In genomic region chr12:64450057-64450640, GRCh38 we compare ENCODE assay signal across 10 cellular contexts. TPM values are rescaled to one million over a fixed set of nuclear protein-coding genes. Genes with fewer than 3 reads are reported as not detected.
DNase-seq lines count a peak whose midpoint lies in the region; ATAC-seq and TF ChIP-seq lines count a peak whose summit lies in the region.
"Had no signal": no experiment of that assay in that cellular context is flagged by ENCODE, and none has a peak within 500 bp of the region (broad histone marks: within the 10 kb centered on the region; RNA-seq: fewer than 3 reads in every experiment).

No MANE protein-coding gene starts in this region.

- intact Hi-C loops in colonic mucosa (cut with DNase I) (no loop called here), gastrocnemius medialis (cut with DNase I; ENCODE audit: low total_unique reads) (loop anchor here (2.0 to 5.0 kb wide), 3 partner anchors 19 to 608 kb away; partner anchors contain the start of genes GNS and SRGAP1)

- H3K4me3 Mint-ChIP-seq in IgD-negative memory B cell (peak overlapping the region; percentile 22 to 98 (median 80)), neural crest cell (peak overlapping the region; percentile 99)
- H3K4me3 Mint-ChIP-seq in activated naive CD8-positive, alpha-beta T cell, result peak overlapping the region; percentile 90

- H4K20me1 ChIP-seq in DND-41 (ENCODE audit: insufficient read depth, low read length), result no peaks in the 10 kb centered on the region

- peaks cover 39% of the 10 kb centered on the region for H3K79me2 ChIP-seq in DND-41 (ENCODE audit: insufficient read depth, low read length)

- H3K9me3 ChIP-seq in DND-41 (ENCODE audit: insufficient read depth, low read length, severe bottlenecking) (no peaks in the 10 kb centered on the region), colonic mucosa (no peaks in the 10 kb centered on the region), gastroesophageal sphincter (no peaks in the 10 kb centered on the region), gastrocnemius medialis (no peaks in the 10 kb centered on the region)
- H3K9me3 ChIP-seq: MG63 had no signal

- H2AFZ ChIP-seq in DND-41 (ENCODE audit: low read depth, low read length), result no peak overlapping the region

- H3K4me2 ChIP-seq in DND-41 (ENCODE audit: insufficient read depth, low read length), result peak overlapping the region; percentile 99

- TF ChIP-seq CTCF in DND-41 (IDR thresholded peaks at IDR 0.05; ENCODE audit: borderline replicate concordance, extremely low read depth, low read length, poor library complexity, severe bottlenecking) (no peak), neural crest cell (conservative IDR thresholded peaks at IDR 0.05) (no peak), colonic mucosa (IDR thresholded peaks at IDR 0.05) (no peak), gastroesophageal sphincter (IDR thresholded peaks at IDR 0.05) (no peak), gastrocnemius medialis (IDR thresholded peaks at IDR 0.05 in 4 of 5, conservative IDR thresholded peaks at IDR 0.05 in 1 of 5) (no peak)

- WGBS in gastroesophageal sphincter (ENCODE audit: low coverage in 1 of 2), 2 donors, result 43 to 64% methylated on average over 1 to 2 of the region's 2 CpGs

- H3K27me3 ChIP-seq in DND-41 (ENCODE audit: insufficient read depth, low read length, poor library complexity) (no peaks in the 10 kb centered on the region), colonic mucosa (no peaks in the 10 kb centered on the region), gastroesophageal sphincter (no peaks in the 10 kb centered on the region), gastrocnemius medialis (no peaks in the 10 kb centered on the region)
- H3K27me3 ChIP-seq: MG63 had no signal

- TF ChIP-seq POLR2A in gastroesophageal sphincter (IDR thresholded peaks at IDR 0.05) (no peak), gastrocnemius medialis (IDR thresholded peaks at IDR 0.05) (no peak)

- H3K36me3 ChIP-seq in DND-41 (ENCODE audit: insufficient read depth, low read length), result peaks cover 38% of the 10 kb centered on the region
- no peaks in the 10 kb centered on the region for H3K36me3 ChIP-seq in colonic mucosa
- H3K36me3 ChIP-seq in gastroesophageal sphincter, result peaks cover 0 to 30% of the 10 kb centered on the region in 2 donors
- H3K36me3 ChIP-seq in gastrocnemius medialis, result peaks cover 0 to 32% of the 10 kb centered on the region in 2 donors

- TF ChIP-seq EP300 in gastroesophageal sphincter (IDR thresholded peaks at IDR 0.05), result no peak

- H3K4me3 ChIP-seq in DND-41 (ENCODE audit: low read depth in 1 of 2, low read length in 2 of 2) (no peak overlapping the region; a peak in 1 of 4 replicates), colonic mucosa (no peak overlapping the region), gastroesophageal sphincter (no peak overlapping the region), gastrocnemius medialis (no peak overlapping the region)

- H3K9me3 Mint-ChIP-seq in IgD-negative memory B cell (no peaks in the 10 kb centered on the region), neural crest cell (no peaks in the 10 kb centered on the region)
- no peaks in the 10 kb centered on the region for H3K9me3 Mint-ChIP-seq in activated naive CD8-positive, alpha-beta T cell (ENCODE audit: low read depth)

- peaks cover 33% of the 10 kb centered on the region for H3K4me1 ChIP-seq in DND-41 (ENCODE audit: insufficient read depth, low read length)
- no peaks in the 10 kb centered on the region for H3K4me1 ChIP-seq in colonic mucosa
- H3K4me1 ChIP-seq in gastroesophageal sphincter, result peaks cover 0 to 32% (median 3%) of the 10 kb centered on the region in 3 donors
- peaks cover 12 to 16% of the 10 kb centered on the region in 2 donors for H3K4me1 ChIP-seq in gastrocnemius medialis

- DNase-seq in DND-41 (no peak), neural crest cell (ENCODE audit: low read depth, low spot score) (no peak), colonic mucosa (no peak), gastrocnemius medialis (no peak)
- DNase-seq: MG63, T-helper 9 cell had no signal

- H3K9ac ChIP-seq in DND-41 (ENCODE audit: low read depth, low read length), result no peak overlapping the region
- H3K9ac ChIP-seq in colonic mucosa (ENCODE audit: low read depth in 2 of 2, low read length in 2 of 2), result no peak overlapping the region

- H3K27me3 Mint-ChIP-seq in IgD-negative memory B cell (no peaks in the 10 kb centered on the region), neural crest cell (ENCODE audit: low read depth) (no peaks in the 10 kb centered on the region)
- H3K27me3 Mint-ChIP-seq in activated naive CD8-positive, alpha-beta T cell, result no peaks in the 10 kb centered on the region

- H3K27ac ChIP-seq in DND-41 (ENCODE audit: low read length), result no peak overlapping the region
- no peak overlapping the region for H3K27ac ChIP-seq in colonic mucosa
- no peak overlapping the region for H3K27ac ChIP-seq in gastroesophageal sphincter
- H3K27ac ChIP-seq in gastrocnemius medialis, result no peak overlapping the region

- in situ Hi-C loops in gastrocnemius medialis (cut with MboI; ENCODE audit: low sequenced_read_pairs in 4 of 4), result no loop called here

- H3K27ac Mint-ChIP-seq in IgD-negative memory B cell (peak overlapping the region in 2 of 3 donors; percentile 33 to 93), neural crest cell (ENCODE audit: unreplicated experiment) (no peak overlapping the region)
- H3K27ac Mint-ChIP-seq in activated naive CD8-positive, alpha-beta T cell, result peak overlapping the region; percentile 88

- H3K36me3 Mint-ChIP-seq in IgD-negative memory B cell, result no peaks in the 10 kb centered on the region
- H3K36me3 Mint-ChIP-seq in activated naive CD8-positive, alpha-beta T cell, result peaks cover 2% of the 10 kb centered on the region
- no peaks in the 10 kb centered on the region for H3K36me3 Mint-ChIP-seq in neural crest cell (ENCODE audit: low read depth)

- H3K4me1 Mint-ChIP-seq in IgD-negative memory B cell (peaks cover 14 to 34% (median 25%) of the 10 kb centered on the region in 3 donors), neural crest cell (peaks cover 29% of the 10 kb centered on the region)
- H3K4me1 Mint-ChIP-seq in activated naive CD8-positive, alpha-beta T cell (ENCODE audit: low read depth), result peaks cover 41% of the 10 kb centered on the region

- ATAC-seq in DND-41 (ENCODE audit: insufficient read depth, low read depth) (no peak), gastroesophageal sphincter (no peak), gastrocnemius medialis (no peak)

RNA-seq across cellular contexts. Expression of gene TBK1, which starts 1.8 kb away (rescaled TPM):
- polyA plus RNA-seq in IgD-negative memory B cell, result 18.5 TPM
- total RNA-seq in neural crest cell, result 16.4 and 19.2 TPM in 2 replicates
- 10 to 100 TPM; 14.8 to 21.0 TPM for total RNA-seq in colonic mucosa
- total RNA-seq in gastroesophageal sphincter, result 10 to 100 TPM; 22.6 to 38.4 (median 32.1) TPM
- 10 to 100 TPM; 20.1 to 40.8 (median 27.6) TPM for total RNA-seq in gastrocnemius medialis

RNA-seq across cellular contexts. Expression of gene XPOT, which starts 46.0 kb away (rescaled TPM):
- polyA plus RNA-seq in IgD-negative memory B cell, result 21.3 TPM
- total RNA-seq in neural crest cell (101 and 103 TPM in 2 replicates), colonic mucosa (10 to 100 TPM; 29.8 to 51.0 TPM), gastroesophageal sphincter (10 to 100 TPM; 26.4 to 37.2 (median 32.5) TPM), gastrocnemius medialis (10 to 100 TPM; 21.1 to 27.1 (median 25.1) TPM)

RNA-seq across cellular contexts. Expression of gene C12orf56, which starts 59.6 kb away (rescaled TPM):
- not detected for polyA plus RNA-seq in IgD-negative memory B cell
- 0.51 and 1.2 TPM in 2 replicates for total RNA-seq in neural crest cell
- under 1 TPM; 0.74 to 0.77 TPM for total RNA-seq in colonic mucosa
- total RNA-seq in gastroesophageal sphincter, result not detected
- not detected for total RNA-seq in gastrocnemius medialis
- total RNA-seq: G401 had no signal
